ENCODE assay signal across 1 cellular context in the genomic region with DNA sequence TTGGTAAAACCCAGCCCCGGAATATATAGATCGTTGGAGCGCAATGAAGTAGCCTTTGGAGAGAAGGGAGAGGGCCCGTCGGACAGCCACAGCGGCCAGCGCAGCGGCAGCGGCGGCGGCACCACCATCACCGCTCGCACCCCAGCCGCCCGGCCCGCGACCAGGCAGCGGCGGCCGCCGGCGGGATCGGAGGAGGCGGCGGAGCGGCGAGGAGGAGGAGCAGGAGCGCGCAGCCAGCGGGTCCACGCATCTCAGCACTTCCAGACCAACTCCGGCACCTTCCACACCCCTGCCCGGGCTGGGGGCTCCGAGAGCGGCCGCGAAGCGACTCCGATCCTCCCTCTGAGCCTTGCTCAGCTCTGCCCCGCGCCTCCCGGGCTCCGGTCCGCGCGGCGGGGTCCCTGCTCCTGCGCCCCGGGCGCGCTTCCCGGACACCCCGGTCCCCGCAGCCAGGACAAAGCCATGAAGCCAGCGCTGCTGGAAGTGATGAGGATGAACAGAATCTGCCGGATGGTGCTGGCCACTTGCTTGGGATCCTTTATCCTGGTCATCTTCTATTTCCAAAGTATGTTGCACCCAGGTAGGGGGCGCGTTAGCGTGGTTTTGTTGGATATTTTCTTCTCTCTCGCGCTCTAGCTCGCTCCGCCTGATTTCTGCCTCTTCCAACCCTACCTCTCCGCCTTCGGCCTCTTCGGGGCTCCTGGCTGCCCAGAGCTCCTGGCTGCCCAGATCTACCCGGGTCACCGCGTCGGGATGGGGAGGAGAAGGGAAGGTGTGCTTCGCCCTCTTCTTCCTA.
TF ChIP-seq lines count a peak whose summit lies in the region.

No MANE protein-coding gene starts in this region.

TF ChIP-seq in K562, 482 proteins besides CTCF, POLR2A, EP300 and RAD21 (continued from another document and continues in another):
- TF ChIP-seq, protein P1, sequence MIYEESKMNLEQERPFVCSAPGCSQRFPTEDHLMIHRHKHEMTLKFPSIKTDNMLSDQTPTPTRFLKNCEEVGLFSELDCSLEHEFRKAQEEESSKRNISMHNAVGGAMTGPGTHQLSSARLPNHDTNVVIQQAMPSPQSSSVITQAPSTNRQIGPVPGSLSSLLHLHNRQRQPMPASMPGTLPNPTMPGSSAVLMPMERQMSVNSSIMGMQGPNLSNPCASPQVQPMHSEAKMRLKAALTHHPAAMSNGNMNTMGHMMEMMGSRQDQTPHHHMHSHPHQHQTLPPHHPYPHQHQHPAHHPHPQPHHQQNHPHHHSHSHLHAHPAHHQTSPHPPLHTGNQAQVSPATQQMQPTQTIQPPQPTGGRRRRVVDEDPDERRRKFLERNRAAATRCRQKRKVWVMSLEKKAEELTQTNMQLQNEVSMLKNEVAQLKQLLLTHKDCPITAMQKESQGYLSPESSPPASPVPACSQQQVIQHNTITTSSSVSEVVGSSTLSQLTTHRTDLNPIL (CRISPR knock-in tag; IDR thresholded peaks at IDR 0.05) = no peak
- TF ChIP-seq TEAD4 (IDR thresholded peaks at IDR 0.05; ENCODE audit: low read length) = peak; percentile 46; the same call in 1 of the 2 replicates
- TF ChIP-seq TEAD4 (CRISPR knock-in tag; IDR thresholded peaks at IDR 0.05; ENCODE audit: borderline replicate concordance) = no peak
- TF ChIP-seq, protein P2, sequence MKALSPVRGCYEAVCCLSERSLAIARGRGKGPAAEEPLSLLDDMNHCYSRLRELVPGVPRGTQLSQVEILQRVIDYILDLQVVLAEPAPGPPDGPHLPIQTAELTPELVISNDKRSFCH (CRISPR knock-in tag; IDR thresholded peaks at IDR 0.05) = no peak
- TF ChIP-seq, protein P2 (tag; IDR thresholded peaks at IDR 0.05) = peak; percentile 74; the same call in 1 of the 2 replicates
- 0 out of 4 replicates have a peak, but pooled peaks of 1 of the 2 experiments have one; percentile 37 for TF ChIP-seq ARNT (IDR thresholded peaks at IDR 0.05)
- peak; percentile 5 for TF ChIP-seq RBBP5 (IDR thresholded peaks at IDR 0.05; ENCODE audit: borderline replicate concordance, insufficient read depth, low read length, poor library complexity, severe bottlenecking)
- TF ChIP-seq NONO (IDR thresholded peaks at IDR 0.05; ENCODE audit: low read depth in 2 of 2, low read length in 1 of 2) = peak in 1 of 2 experiments; percentile 93; a peak in 2 of 4 replicates
- TF ChIP-seq ZEB2 (IDR thresholded peaks at IDR 0.05) = peak; percentile 85
- TF ChIP-seq, protein P3, sequence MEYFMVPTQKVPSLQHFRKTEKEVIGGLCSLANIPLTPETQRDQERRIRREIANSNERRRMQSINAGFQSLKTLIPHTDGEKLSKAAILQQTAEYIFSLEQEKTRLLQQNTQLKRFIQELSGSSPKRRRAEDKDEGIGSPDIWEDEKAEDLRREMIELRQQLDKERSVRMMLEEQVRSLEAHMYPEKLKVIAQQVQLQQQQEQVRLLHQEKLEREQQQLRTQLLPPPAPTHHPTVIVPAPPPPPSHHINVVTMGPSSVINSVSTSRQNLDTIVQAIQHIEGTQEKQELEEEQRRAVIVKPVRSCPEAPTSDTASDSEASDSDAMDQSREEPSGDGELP (CRISPR knock-in tag; IDR thresholded peaks at IDR 0.05; ENCODE audit: borderline replicate concordance) = peak; percentile 48; the same call in 1 of the 2 replicates
- no peak for TF ChIP-seq PHB2 (IDR thresholded peaks at IDR 0.05; ENCODE audit: low read depth)
- TF ChIP-seq MAFG (tag; conservative IDR thresholded peaks at IDR 0.05) = no peak
- no peak for TF ChIP-seq DDX20 (tag; IDR thresholded peaks at IDR 0.05; ENCODE audit: low read depth)
- 0 out of 2 replicates have a peak, but pooled peaks have one; percentile 50 for TF ChIP-seq GTF2E2 (tag; IDR thresholded peaks at IDR 0.05)
- TF ChIP-seq NRF1 (conservative IDR thresholded peaks at IDR 0.05 in 1 of 2, IDR thresholded peaks at IDR 0.05 in 1 of 2) = peak; percentile 32 to 56; a peak in 2 of 4 replicates
- no peak for TF ChIP-seq PTRF (tag; IDR thresholded peaks at IDR 0.05)
- no peak for TF ChIP-seq HCFC1 (IDR thresholded peaks at IDR 0.05; ENCODE audit: low read depth, low read length)
- TF ChIP-seq, protein P4, sequence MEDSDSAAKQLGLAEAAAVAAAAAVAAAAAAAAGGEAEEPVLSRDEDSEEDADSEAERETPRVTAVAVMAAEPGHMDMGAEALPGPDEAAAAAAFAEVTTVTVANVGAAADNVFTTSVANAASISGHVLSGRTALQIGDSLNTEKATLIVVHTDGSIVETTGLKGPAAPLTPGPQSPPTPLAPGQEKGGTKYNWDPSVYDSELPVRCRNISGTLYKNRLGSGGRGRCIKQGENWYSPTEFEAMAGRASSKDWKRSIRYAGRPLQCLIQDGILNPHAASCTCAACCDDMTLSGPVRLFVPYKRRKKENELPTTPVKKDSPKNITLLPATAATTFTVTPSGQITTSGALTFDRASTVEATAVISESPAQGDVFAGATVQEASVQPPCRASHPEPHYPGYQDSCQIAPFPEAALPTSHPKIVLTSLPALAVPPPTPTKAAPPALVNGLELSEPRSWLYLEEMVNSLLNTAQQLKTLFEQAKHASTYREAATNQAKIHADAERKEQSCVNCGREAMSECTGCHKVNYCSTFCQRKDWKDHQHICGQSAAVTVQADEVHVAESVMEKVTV (CRISPR knock-in tag; IDR thresholded peaks at IDR 0.05) = 0 out of 2 replicates have a peak, but pooled peaks have one; percentile 4
- TF ChIP-seq, protein P5, sequence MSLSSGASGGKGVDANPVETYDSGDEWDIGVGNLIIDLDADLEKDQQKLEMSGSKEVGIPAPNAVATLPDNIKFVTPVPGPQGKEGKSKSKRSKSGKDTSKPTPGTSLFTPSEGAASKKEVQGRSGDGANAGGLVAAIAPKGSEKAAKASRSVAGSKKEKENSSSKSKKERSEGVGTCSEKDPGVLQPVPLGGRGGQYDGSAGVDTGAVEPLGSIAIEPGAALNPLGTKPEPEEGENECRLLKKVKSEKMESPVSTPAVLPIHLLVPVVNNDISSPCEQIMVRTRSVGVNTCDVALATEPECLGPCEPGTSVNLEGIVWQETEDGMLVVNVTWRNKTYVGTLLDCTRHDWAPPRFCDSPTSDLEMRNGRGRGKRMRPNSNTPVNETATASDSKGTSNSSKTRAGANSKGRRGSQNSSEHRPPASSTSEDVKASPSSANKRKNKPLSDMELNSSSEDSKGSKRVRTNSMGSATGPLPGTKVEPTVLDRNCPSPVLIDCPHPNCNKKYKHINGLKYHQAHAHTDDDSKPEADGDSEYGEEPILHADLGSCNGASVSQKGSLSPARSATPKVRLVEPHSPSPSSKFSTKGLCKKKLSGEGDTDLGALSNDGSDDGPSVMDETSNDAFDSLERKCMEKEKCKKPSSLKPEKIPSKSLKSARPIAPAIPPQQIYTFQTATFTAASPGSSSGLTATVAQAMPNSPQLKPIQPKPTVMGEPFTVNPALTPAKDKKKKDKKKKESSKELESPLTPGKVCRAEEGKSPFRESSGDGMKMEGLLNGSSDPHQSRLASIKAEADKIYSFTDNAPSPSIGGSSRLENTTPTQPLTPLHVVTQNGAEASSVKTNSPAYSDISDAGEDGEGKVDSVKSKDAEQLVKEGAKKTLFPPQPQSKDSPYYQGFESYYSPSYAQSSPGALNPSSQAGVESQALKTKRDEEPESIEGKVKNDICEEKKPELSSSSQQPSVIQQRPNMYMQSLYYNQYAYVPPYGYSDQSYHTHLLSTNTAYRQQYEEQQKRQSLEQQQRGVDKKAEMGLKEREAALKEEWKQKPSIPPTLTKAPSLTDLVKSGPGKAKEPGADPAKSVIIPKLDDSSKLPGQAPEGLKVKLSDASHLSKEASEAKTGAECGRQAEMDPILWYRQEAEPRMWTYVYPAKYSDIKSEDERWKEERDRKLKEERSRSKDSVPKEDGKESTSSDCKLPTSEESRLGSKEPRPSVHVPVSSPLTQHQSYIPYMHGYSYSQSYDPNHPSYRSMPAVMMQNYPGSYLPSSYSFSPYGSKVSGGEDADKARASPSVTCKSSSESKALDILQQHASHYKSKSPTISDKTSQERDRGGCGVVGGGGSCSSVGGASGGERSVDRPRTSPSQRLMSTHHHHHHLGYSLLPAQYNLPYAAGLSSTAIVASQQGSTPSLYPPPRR (CRISPR knock-in tag; IDR thresholded peaks at IDR 0.05; ENCODE audit: borderline replicate concordance) = peak; percentile 34; the same call in 1 of the 2 replicates
- 0 out of 2 replicates have a peak, but pooled peaks have one; percentile 9 for TF ChIP-seq ZNF263 (CRISPR knock-in tag; IDR thresholded peaks at IDR 0.05; ENCODE audit: borderline replicate concordance)
- TF ChIP-seq, protein P6, sequence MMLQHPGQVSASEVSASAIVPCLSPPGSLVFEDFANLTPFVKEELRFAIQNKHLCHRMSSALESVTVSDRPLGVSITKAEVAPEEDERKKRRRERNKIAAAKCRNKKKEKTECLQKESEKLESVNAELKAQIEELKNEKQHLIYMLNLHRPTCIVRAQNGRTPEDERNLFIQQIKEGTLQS (IDR thresholded peaks at IDR 0.05) = no peak
- TF ChIP-seq, protein P6 (CRISPR knock-in tag; conservative IDR thresholded peaks at IDR 0.05) = no peak
- TF ChIP-seq GATA2 (CRISPR knock-in tag; IDR thresholded peaks at IDR 0.05) = peak; percentile 37; the same call in 1 of the 2 replicates
- TF ChIP-seq, protein P7, sequence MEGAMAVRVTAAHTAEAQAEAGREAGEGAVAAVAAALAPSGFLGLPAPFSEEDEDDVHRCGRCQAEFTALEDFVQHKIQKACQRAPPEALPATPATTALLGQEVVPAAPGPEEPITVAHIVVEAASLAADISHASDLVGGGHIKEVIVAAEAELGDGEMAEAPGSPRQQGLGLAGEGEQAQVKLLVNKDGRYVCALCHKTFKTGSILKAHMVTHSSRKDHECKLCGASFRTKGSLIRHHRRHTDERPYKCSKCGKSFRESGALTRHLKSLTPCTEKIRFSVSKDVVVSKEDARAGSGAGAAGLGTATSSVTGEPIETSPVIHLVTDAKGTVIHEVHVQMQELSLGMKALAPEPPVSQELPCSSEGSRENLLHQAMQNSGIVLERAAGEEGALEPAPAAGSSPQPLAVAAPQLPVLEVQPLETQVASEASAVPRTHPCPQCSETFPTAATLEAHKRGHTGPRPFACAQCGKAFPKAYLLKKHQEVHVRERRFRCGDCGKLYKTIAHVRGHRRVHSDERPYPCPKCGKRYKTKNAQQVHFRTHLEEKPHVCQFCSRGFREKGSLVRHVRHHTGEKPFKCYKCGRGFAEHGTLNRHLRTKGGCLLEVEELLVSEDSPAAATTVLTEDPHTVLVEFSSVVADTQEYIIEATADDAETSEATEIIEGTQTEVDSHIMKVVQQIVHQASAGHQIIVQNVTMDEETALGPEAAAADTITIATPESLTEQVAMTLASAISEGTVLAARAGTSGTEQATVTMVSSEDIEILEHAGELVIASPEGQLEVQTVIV (CRISPR knock-in tag; IDR thresholded peaks at IDR 0.05; ENCODE audit: borderline replicate concordance) = no peak
- TF ChIP-seq SMAD1 (IDR thresholded peaks at IDR 0.05; ENCODE audit: low read depth, low read length, partially characterized antibody) = no peak
- TF ChIP-seq POLR2AphosphoS5 (IDR thresholded peaks at IDR 0.05; ENCODE audit: control insufficient read depth, insufficient read depth, low read depth, low read length) = peak; percentile 62; the same call in 1 of the 2 replicates
- TF ChIP-seq, protein P8, sequence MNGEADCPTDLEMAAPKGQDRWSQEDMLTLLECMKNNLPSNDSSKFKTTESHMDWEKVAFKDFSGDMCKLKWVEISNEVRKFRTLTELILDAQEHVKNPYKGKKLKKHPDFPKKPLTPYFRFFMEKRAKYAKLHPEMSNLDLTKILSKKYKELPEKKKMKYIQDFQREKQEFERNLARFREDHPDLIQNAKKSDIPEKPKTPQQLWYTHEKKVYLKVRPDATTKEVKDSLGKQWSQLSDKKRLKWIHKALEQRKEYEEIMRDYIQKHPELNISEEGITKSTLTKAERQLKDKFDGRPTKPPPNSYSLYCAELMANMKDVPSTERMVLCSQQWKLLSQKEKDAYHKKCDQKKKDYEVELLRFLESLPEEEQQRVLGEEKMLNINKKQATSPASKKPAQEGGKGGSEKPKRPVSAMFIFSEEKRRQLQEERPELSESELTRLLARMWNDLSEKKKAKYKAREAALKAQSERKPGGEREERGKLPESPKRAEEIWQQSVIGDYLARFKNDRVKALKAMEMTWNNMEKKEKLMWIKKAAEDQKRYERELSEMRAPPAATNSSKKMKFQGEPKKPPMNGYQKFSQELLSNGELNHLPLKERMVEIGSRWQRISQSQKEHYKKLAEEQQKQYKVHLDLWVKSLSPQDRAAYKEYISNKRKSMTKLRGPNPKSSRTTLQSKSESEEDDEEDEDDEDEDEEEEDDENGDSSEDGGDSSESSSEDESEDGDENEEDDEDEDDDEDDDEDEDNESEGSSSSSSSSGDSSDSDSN (IDR thresholded peaks at IDR 0.05; ENCODE audit: borderline replicate concordance in 1 of 2, low read depth in 2 of 2, low read length in 2 of 2) = peak; percentile 69 to 83; a peak in 2 of 4 replicates
- no peak for TF ChIP-seq TAF7 (tag; IDR thresholded peaks at IDR 0.05)
- TF ChIP-seq JUND (IDR thresholded peaks at IDR 0.05; ENCODE audit: borderline replicate concordance, low read depth, low read length) = peak; percentile 35; the same call in 1 of the 2 replicates
- TF ChIP-seq JUND (tag; IDR thresholded peaks at IDR 0.05; ENCODE audit: borderline replicate concordance, low read depth, low read length) = no peak; the same call in 2 of the 3 replicates
- peak; percentile 77 for TF ChIP-seq HDAC2 (IDR thresholded peaks at IDR 0.05)
- TF ChIP-seq STAT5B (CRISPR knock-in tag; IDR thresholded peaks at IDR 0.05) = no peak
- 0 out of 4 replicates have a peak, but pooled peaks of 1 of the 2 experiments have one; percentile 42 for TF ChIP-seq MCM7 (IDR thresholded peaks at IDR 0.05)
- TF ChIP-seq ZNF766 (CRISPR knock-in tag; conservative IDR thresholded peaks at IDR 0.05) = no peak
- no peak for TF ChIP-seq ATF1 (CRISPR knock-in tag; IDR thresholded peaks at IDR 0.05)
- TF ChIP-seq ATF1 (tag; IDR thresholded peaks at IDR 0.05) = peak; percentile 33; the same call in 1 of the 2 replicates
- TF ChIP-seq STAT5A (IDR thresholded peaks at IDR 0.05; ENCODE audit: borderline replicate concordance, low read length) = no peak
- TF ChIP-seq, protein P9, sequence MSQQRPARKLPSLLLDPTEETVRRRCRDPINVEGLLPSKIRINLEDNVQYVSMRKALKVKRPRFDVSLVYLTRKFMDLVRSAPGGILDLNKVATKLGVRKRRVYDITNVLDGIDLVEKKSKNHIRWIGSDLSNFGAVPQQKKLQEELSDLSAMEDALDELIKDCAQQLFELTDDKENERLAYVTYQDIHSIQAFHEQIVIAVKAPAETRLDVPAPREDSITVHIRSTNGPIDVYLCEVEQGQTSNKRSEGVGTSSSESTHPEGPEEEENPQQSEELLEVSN (IDR thresholded peaks at IDR 0.05; ENCODE audit: borderline replicate concordance in 1 of 2, extremely low read depth in 1 of 2, insufficient read depth in 1 of 2, insufficient read length in 1 of 2, low read depth in 1 of 2, low read length in 1 of 2, poor library complexity in 1 of 2, severe bottlenecking in 1 of 2) = no peak
- TF ChIP-seq CREB1 (IDR thresholded peaks at IDR 0.05) = no peak
- peak; percentile 19; the same call in 1 of the 2 replicates for TF ChIP-seq CREB1 (CRISPR knock-in tag; IDR thresholded peaks at IDR 0.05)
- no peak for TF ChIP-seq ZNF134 (CRISPR knock-in tag; conservative IDR thresholded peaks at IDR 0.05)
- TF ChIP-seq ARID2 (IDR thresholded peaks at IDR 0.05) = 0 out of 2 replicates have a peak, but pooled peaks have one; percentile 13
- no peak for TF ChIP-seq POU5F1 (IDR thresholded peaks at IDR 0.05; ENCODE audit: borderline replicate concordance, low read depth, low read length, partially characterized antibody)
- no peak; the same call in 1 of the 2 replicates for TF ChIP-seq PHF21A (IDR thresholded peaks at IDR 0.05; ENCODE audit: borderline replicate concordance, low read depth)
- TF ChIP-seq U2AF1 (optimal IDR thresholded peaks at IDR 0.05; ENCODE audit: low read depth, low read length) = no peak
